In the genomic region with DNA sequence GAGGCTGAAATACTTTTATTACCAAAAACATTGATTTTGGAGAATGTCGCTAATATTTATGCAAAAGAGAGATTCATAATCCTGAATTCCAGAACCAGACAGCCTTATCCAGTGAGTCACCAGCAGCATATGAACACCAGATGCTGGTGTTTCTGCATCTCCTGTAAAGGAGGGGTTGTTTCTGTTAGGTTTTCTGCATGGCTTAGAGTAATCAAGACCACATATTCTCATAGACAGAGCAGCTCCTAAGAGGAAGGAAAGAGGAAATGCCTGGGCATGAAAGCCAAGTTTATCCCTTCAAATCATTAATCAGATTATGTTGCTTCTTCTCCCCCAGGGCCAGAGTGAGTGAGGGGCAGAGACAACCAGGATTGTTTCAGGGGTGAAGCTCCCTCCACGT, we compare ENCODE assay signal across 13 cellular contexts.
A peak's percentile ranks its signal among the peaks of the same experiment; 100 is the strongest.
DNase-seq lines count a peak whose midpoint lies in the region; ATAC-seq and TF ChIP-seq lines count a peak whose summit lies in the region.
"Had no signal": no experiment of that assay in that cellular context is flagged by ENCODE, and none has a peak within 500 bp of the region (broad histone marks: within the 10 kb centered on the region; RNA-seq: fewer than 3 reads in every experiment).

No MANE protein-coding gene starts in this region.

- no peak overlapping the region for H3K27ac Mint-ChIP-seq in endothelial cell (ENCODE audit: unreplicated experiment)
- H3K27ac Mint-ChIP-seq in activated CD4-positive, alpha-beta T cell treated with anti-CD3 and anti-CD28 coated beads, Interleukin-2, amount 10 ng/mL, durations not matched to agents 24 days and 14 days, result no peak overlapping the region
- H3K27ac Mint-ChIP-seq: activated CD4-positive, alpha-beta memory T cell treated with anti-CD3 and anti-CD28 coated beads, Interleukin-2, amount 10 ng/mL, durations not matched to agents 7 days and 5 days had no signal

- peaks cover 3% of the 10 kb centered on the region for H3K4me1 Mint-ChIP-seq in endothelial cell (ENCODE audit: unreplicated experiment)
- H3K4me1 Mint-ChIP-seq in activated CD4-positive, alpha-beta T cell treated with anti-CD3 and anti-CD28 coated beads, Interleukin-2, amount 10 ng/mL, durations not matched to agents 24 days and 14 days, result no peaks in the 10 kb centered on the region
- H3K4me1 Mint-ChIP-seq: activated CD4-positive, alpha-beta memory T cell treated with anti-CD3 and anti-CD28 coated beads, Interleukin-2, amount 10 ng/mL, durations not matched to agents 7 days and 5 days had no signal

- H3K9me3 ChIP-seq in AG04450 (ENCODE audit: control insufficient read depth, insufficient read depth, low read length), result no peaks in the 10 kb centered on the region

- DNase-seq in AG04450 (ENCODE audit: low read depth, low spot score) (peak; percentile 84), M059J (ENCODE audit: low read depth) (peak; percentile 81), cardiac fibroblast (ENCODE audit: low read depth in 2 of 2) (peak; percentile 84 to 90), kidney glomerular epithelial cell (lab: John Stamatoyannopoulos, UW) (peak; percentile 75), endothelial cell (ENCODE audit: low spot score) (no peak), NCI-H510A (lab: John Stamatoyannopoulos, UW) (no peak), left colon (no peak)
- no peak for DNase-seq in activated CD4-positive, alpha-beta T cell treated with anti-CD3 and anti-CD28 coated beads, Interleukin-2, amount 10 ng/mL, durations not matched to agents 24 days and 14 days
- DNase-seq: activated CD4-positive, alpha-beta memory T cell treated with anti-CD3 and anti-CD28 coated beads, Interleukin-2, amount 10 ng/mL, durations not matched to agents 7 days and 5 days; anterior cingulate cortex; C1 segment of cervical spinal cord; NCI-H1105 treated with DMSO at 0.1 percent for 48 hours; SHP77 had no signal

- H3K4me3 ChIP-seq in AG04450 (ENCODE audit: low read depth, low read length) (no peak overlapping the region; the same call in 1 of the 2 replicates), cardiac fibroblast (replicated peaks in 1 of 2; ENCODE audit: low read depth in 2 of 2, low read length in 2 of 2) (no peak overlapping the region)

- H3K4me3 Mint-ChIP-seq in endothelial cell (ENCODE audit: unreplicated experiment), result no peak overlapping the region
- H3K4me3 Mint-ChIP-seq in activated CD4-positive, alpha-beta T cell treated with anti-CD3 and anti-CD28 coated beads, Interleukin-2, amount 10 ng/mL, durations not matched to agents 24 days and 14 days, result no peak overlapping the region
- H3K4me3 Mint-ChIP-seq: activated CD4-positive, alpha-beta memory T cell treated with anti-CD3 and anti-CD28 coated beads, Interleukin-2, amount 10 ng/mL, durations not matched to agents 7 days and 5 days had no signal

- TF ChIP-seq CTCF in AG04450 (IDR thresholded peaks at IDR 0.05; ENCODE audit: low read depth, low read length) (no peak), cardiac fibroblast (IDR thresholded peaks at IDR 0.05; ENCODE audit: low read depth, low read length) (no peak), endothelial cell (IDR thresholded peaks at IDR 0.05; ENCODE audit: unreplicated experiment) (no peak)

- peak overlapping the region; percentile 77 for H3K27ac ChIP-seq in AG04450 (ENCODE audit: low read depth, low read length)

- no peaks in the 10 kb centered on the region for H3K36me3 Mint-ChIP-seq in endothelial cell (ENCODE audit: low read depth, unreplicated experiment)
- no peaks in the 10 kb centered on the region for H3K36me3 Mint-ChIP-seq in activated CD4-positive, alpha-beta T cell treated with anti-CD3 and anti-CD28 coated beads, Interleukin-2, amount 10 ng/mL, durations not matched to agents 24 days and 14 days (ENCODE audit: low read depth)

- CTCF ChIA-PET in AG04450 (lab: Charles Lee), result interaction anchor here (0.6 to 1.2 kb wide), 5 partner anchors 8 to 343 kb away, joined by 3 to 5 read pairs (median 4); no protein-coding TSS in a partner anchor

- no peaks in the 10 kb centered on the region for H3K9me3 Mint-ChIP-seq in endothelial cell (ENCODE audit: unreplicated experiment)
- peaks cover 4% of the 10 kb centered on the region for H3K9me3 Mint-ChIP-seq in activated CD4-positive, alpha-beta T cell treated with anti-CD3 and anti-CD28 coated beads, Interleukin-2, amount 10 ng/mL, durations not matched to agents 24 days and 14 days
- H3K9me3 Mint-ChIP-seq: activated CD4-positive, alpha-beta memory T cell treated with anti-CD3 and anti-CD28 coated beads, Interleukin-2, amount 10 ng/mL, durations not matched to agents 7 days and 5 days had no signal

- H3K27me3 Mint-ChIP-seq in endothelial cell (ENCODE audit: unreplicated experiment), result no peaks in the 10 kb centered on the region
- peaks cover 4% of the 10 kb centered on the region for H3K27me3 Mint-ChIP-seq in activated CD4-positive, alpha-beta T cell treated with anti-CD3 and anti-CD28 coated beads, Interleukin-2, amount 10 ng/mL, durations not matched to agents 24 days and 14 days

- POLR2A ChIA-PET in AG04450 (lab: Yijun Ruan, JAX), result interaction anchor here (0.6 to 2.0 kb wide), 5 partner anchors 24 to 203 kb away, joined by 4 to 16 read pairs (median 4); no protein-coding TSS in a partner anchor

- intact Hi-C loops in activated CD4-positive, alpha-beta T cell treated with anti-CD3 and anti-CD28 coated beads, Interleukin-2, amount 10 ng/mL, durations not matched to agents 24 days and 14 days (cut with micrococcal nuclease), result no loop called here
- intact Hi-C loops in left colon (cut with DNase I, micrococcal nuclease), result no loop called here

- H3K27me3 ChIP-seq in AG04450 (ENCODE audit: control insufficient read depth, insufficient read depth, low read length), result no peaks in the 10 kb centered on the region

- ATAC-seq in left colon, result no peak

Comparison
In these comparisons a context has a peak if more than half of its experiments do, and no peak if none do; other contexts are left out.
1. DNase-seq: peak in AG04450 (single experiment), M059J (single experiment), cardiac fibroblast (2 of 2) and kidney glomerular epithelial cell (single experiment); none in endothelial cell (single experiment), NCI-H510A (single experiment), activated CD4-positive, alpha-beta T cell treated with anti-CD3 and anti-CD28 coated beads, Interleukin-2, amount 10 ng/mL, durations not matched to agents 24 days and 14 days (single experiment) and left colon (0 of 2).